12 cellular contexts compared by ENCODE assay signal in genomic region chr12:97556201-97556824, GRCh38.
DNase-seq lines count a peak whose midpoint lies in the region; ATAC-seq and TF ChIP-seq lines count a peak whose summit lies in the region.
"Had no signal": no experiment of that assay in that cellular context is flagged by ENCODE, and none has a peak within 500 bp of the region (broad histone marks: within the 10 kb centered on the region; RNA-seq: fewer than 3 reads in every experiment).

No MANE protein-coding gene starts in this region.

- in situ Hi-C loops in KBM-7 (cut with MboI; ENCODE audit: low pct_unique_long_range_greater_than_20kb, low sequenced_read_pairs) = no loop called here
- in situ Hi-C loops in astrocyte of the cerebellum (cut with HindIII; ENCODE audit: low sequenced_read_pairs) = no loop called here

- TF ChIP-seq CTCF in astrocyte of the cerebellum (IDR thresholded peaks at IDR 0.05; ENCODE audit: low read depth, low read length, missing control alignments) = no peak

- H3K4me3 ChIP-seq in astrocyte of the cerebellum (ENCODE audit: low read depth, low read length) = no peak overlapping the region
- H3K4me3 ChIP-seq: ascending aorta had no signal

- ATAC-seq in GM21529 (IDR thresholded peaks at IDR 0.05; ENCODE audit: unreplicated experiment) = no peak
- ATAC-seq in GM19397 (IDR thresholded peaks at IDR 0.05; ENCODE audit: unreplicated experiment) = no peak
- ATAC-seq: CD8-positive, alpha-beta T cell had no signal

- peak; percentile 5 for DNase-seq in Ammon's horn (ENCODE audit: low spot score)
- peak; percentile 1 for DNase-seq in KBM-7
- peak; percentile 86 for DNase-seq in astrocyte of the cerebellum (ENCODE audit: low read depth)
- DNase-seq in kidney tubule cell (ENCODE audit: low spot score) = peak; percentile 81
- no peak for DNase-seq in hippocampal formation (lab: John Stamatoyannopoulos, UW)
- DNase-seq in GM03348 (ENCODE audit: low spot score) = no peak
- DNase-seq: activated B cell treated with CpG ODN at 0.5 μM for 24 hours, NCI-H226 had no signal

Comparison
In these comparisons a context has a peak if more than half of its experiments do, and no peak if none do; other contexts are left out.
1. DNase-seq: peak in Ammon's horn (single experiment), KBM-7 (single experiment), astrocyte of the cerebellum (single experiment) and kidney tubule cell (single experiment); none in hippocampal formation (0 of 2) and GM03348 (single experiment).